In the genomic region with DNA sequence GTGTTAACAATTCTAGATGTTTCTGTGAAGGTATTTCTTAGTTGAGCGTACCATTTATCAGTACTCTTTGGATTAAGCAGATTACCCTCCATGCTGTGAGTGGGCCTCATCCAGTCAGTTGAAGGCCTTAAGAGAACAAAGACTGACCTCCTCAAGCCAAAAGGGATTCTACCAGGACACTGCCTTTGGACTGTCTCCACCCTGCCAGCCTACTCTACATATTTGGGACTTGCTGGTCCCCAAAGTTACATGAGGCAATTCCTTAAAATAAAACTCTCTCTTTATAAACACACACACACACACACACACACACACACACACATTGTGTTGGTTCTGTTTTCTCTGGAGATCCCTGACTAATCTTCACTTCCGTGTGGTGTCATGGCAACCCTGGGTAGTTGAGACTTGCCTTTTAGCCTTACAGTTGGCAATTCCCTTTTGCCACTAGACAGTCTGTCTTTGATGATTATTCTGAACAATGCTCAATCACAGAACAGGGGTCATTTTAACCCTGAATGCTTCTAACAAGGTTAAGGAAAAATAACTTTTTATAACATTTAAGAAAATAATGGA, we compare ENCODE assay signal across 11 cellular contexts. TPM values are rescaled to one million over a fixed set of nuclear protein-coding genes. Genes with fewer than 3 reads are reported as not detected.
DNase-seq lines count a peak whose midpoint lies in the region; ATAC-seq and TF ChIP-seq lines count a peak whose summit lies in the region.
"Had no signal": no experiment of that assay in that cellular context is flagged by ENCODE, and none has a peak within 500 bp of the region (broad histone marks: within the 10 kb centered on the region; RNA-seq: fewer than 3 reads in every experiment).

No MANE protein-coding gene starts in this region.

- peak overlapping the region; percentile 27 for H2AFZ ChIP-seq in smooth muscle cell (ENCODE audit: low read depth)

- DNase-seq in HK-2 (ENCODE audit: unreplicated experiment) (peak; percentile 8), RKO (ENCODE audit: low spot score) (peak; percentile 2), fibroblast of gingiva (ENCODE audit: low read depth) (peak; percentile 44), smooth muscle cell (lab: John Stamatoyannopoulos, UW; ENCODE audit: unreplicated experiment) (no peak), left ventricle myocardium inferior (no peak)
- DNase-seq: activated T-cell treated with anti-CD3 and anti-CD28 coated beads, Interleukin-2, amount 50 U/mL, for 1 hour; naive B cell; stimulated activated naive CD4-positive, alpha-beta T cell treated with Interleukin-2 at 50 U/mL for 16 hours had no signal

- H3K27ac ChIP-seq in smooth muscle cell (ENCODE audit: low read depth) (peak overlapping the region; percentile 92), left ventricle myocardium inferior (replicated peaks) (no peak overlapping the region)
- H3K27ac ChIP-seq: VCaP had no signal

- peaks cover 13% of the 10 kb centered on the region for H3F3A ChIP-seq in smooth muscle cell (ENCODE audit: low read depth)

- intact Hi-C loops in left ventricle myocardium inferior (cut with micrococcal nuclease): no loop called here

- no peaks in the 10 kb centered on the region for H3K79me2 ChIP-seq in smooth muscle cell (ENCODE audit: low read depth)

- H3K36me3 ChIP-seq in smooth muscle cell (ENCODE audit: low read depth): no peaks in the 10 kb centered on the region
- no peaks in the 10 kb centered on the region for H3K36me3 ChIP-seq in left ventricle myocardium inferior

- peaks cover 12% of the 10 kb centered on the region for H3K4me1 ChIP-seq in smooth muscle cell (ENCODE audit: low read depth)
- no peaks in the 10 kb centered on the region for H3K4me1 ChIP-seq in left ventricle myocardium inferior

- peak overlapping the region; percentile 45 for H3K9ac ChIP-seq in smooth muscle cell (ENCODE audit: low read depth)

- WGBS in smooth muscle cell (ENCODE audit: low lambda C conversion rate): 28% methylated on average over 2 of the region's 2 CpGs

- ATAC-seq in HG03175 (IDR thresholded peaks at IDR 0.05; ENCODE audit: unreplicated experiment): no peak
- ATAC-seq in HG03442 (IDR thresholded peaks at IDR 0.05; ENCODE audit: unreplicated experiment): no peak

- H3K4me2 ChIP-seq in smooth muscle cell: peak overlapping the region; percentile 55

- no peaks in the 10 kb centered on the region for H3K9me3 ChIP-seq in smooth muscle cell (replicated peaks; ENCODE audit: low read depth)
- peaks cover 8% of the 10 kb centered on the region for H3K9me3 ChIP-seq in left ventricle myocardium inferior (replicated peaks)

- TF ChIP-seq CTCF in smooth muscle cell (IDR thresholded peaks at IDR 0.05; ENCODE audit: borderline replicate concordance, insufficient read depth, poor library complexity, severe bottlenecking) (no peak), left ventricle myocardium inferior (IDR thresholded peaks at IDR 0.05; ENCODE audit: borderline replicate concordance) (no peak)

- H4K20me1 ChIP-seq in smooth muscle cell (ENCODE audit: low read depth): no peaks in the 10 kb centered on the region

- no peak overlapping the region for H3K4me3 ChIP-seq in smooth muscle cell
- no peak overlapping the region for H3K4me3 ChIP-seq in left ventricle myocardium inferior

- no peaks in the 10 kb centered on the region for H3K27me3 ChIP-seq in smooth muscle cell (ENCODE audit: low read depth)
- H3K27me3 ChIP-seq in left ventricle myocardium inferior (ENCODE audit: low read depth): peaks cover 4% of the 10 kb centered on the region

RNA-seq across cellular contexts. Expression of a gene that starts 32.2 kb away (rescaled TPM):
- total RNA-seq in smooth muscle cell: 16.7 and 20.5 TPM in 2 replicates
- polyA plus RNA-seq in smooth muscle cell: 14.0 and 15.0 TPM in 2 replicates
- total RNA-seq in left ventricle myocardium inferior: 0.16 TPM

Comparison
In these comparisons a context has a peak if more than half of its experiments do, and no peak if none do; other contexts are left out.
1. DNase-seq: peak in HK-2 (single experiment), RKO (single experiment) and fibroblast of gingiva (single experiment); none in smooth muscle cell (single experiment) and left ventricle myocardium inferior (single experiment).
2. RNA of a gene that starts 32.2 kb away (total RNA-seq): 16.7 to 20.5 TPM in smooth muscle cell; 0.16 TPM in left ventricle myocardium inferior (single experiment); every median in the first group is over 10 times any median in the second.